In the genomic region with DNA sequence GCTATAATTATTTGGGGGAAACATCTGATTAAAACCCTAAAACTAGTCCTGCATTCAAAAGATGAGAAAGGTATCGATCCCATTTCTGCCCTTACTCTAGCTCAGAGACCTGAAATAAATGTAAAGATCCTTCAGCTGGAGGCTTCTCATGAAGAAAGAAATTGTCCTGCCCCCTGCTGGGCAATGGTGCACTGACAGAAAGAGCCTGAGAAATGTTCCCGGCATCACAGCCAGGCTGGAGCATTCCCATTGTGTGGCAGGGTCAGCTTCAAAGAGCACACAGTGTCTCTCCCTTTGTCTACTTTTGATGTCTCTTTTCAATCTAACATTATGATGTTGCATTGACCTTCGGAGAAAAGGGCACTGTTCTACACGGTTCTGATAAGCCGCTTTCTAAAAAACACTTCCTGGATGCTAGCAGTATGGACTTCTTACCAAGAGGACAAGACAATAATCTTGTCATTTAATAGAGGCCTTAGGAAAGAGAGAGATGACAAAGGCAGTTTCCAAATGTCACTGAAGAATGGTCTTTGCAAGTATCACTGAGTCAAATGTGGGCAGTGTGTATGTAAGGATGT, we compare ENCODE assay signal across 8 cellular contexts.
DNase-seq lines count a peak whose midpoint lies in the region; ATAC-seq and TF ChIP-seq lines count a peak whose summit lies in the region.

No MANE protein-coding gene starts in this region.

- H3K9me3 ChIP-seq in hepatocyte (ENCODE audit: low read depth) (no peaks in the 10 kb centered on the region), spleen (no peaks in the 10 kb centered on the region)

- H3K4me1 ChIP-seq in hepatocyte (ENCODE audit: insufficient read depth) (no peaks in the 10 kb centered on the region), spleen (peaks cover 0 to 6% (median 0%) of the 10 kb centered on the region in 6 donors)

- H3K9me2 ChIP-seq in hepatocyte (replicated peaks; ENCODE audit: insufficient read depth): no peaks in the 10 kb centered on the region

- 55% methylated on average over 5 of the region's 5 CpGs for WGBS in hepatocyte (ENCODE audit: low lambda C conversion rate, missing lambda C conversion rate)
- WGBS in spleen, 5 donors: 61 to 67% (median 65%) methylated on average over 5 of the region's 5 CpGs

- no peaks in the 10 kb centered on the region for H3K36me3 ChIP-seq in hepatocyte (replicated peaks; ENCODE audit: insufficient read depth, low read depth)
- H3K36me3 ChIP-seq in spleen: no peaks in the 10 kb centered on the region

- no peaks in the 10 kb centered on the region for H3K27me3 ChIP-seq in hepatocyte
- H3K27me3 ChIP-seq in spleen (replicated peaks in 1 of 7): no peaks in the 10 kb centered on the region

- H3K79me2 ChIP-seq in hepatocyte: peaks cover 55% of the 10 kb centered on the region

- intact Hi-C loops in spleen (cut with DNase I; ENCODE audit: low total_unique reads): no loop called here

- H3K27ac ChIP-seq in hepatocyte (no peak overlapping the region), spleen (no peak overlapping the region)

- ATAC-seq in HG03432 (IDR thresholded peaks at IDR 0.05; ENCODE audit: unreplicated experiment) (peak; percentile 56), HG03280 (IDR thresholded peaks at IDR 0.05; ENCODE audit: unreplicated experiment) (no peak)

- peak; percentile 1 for DNase-seq in NCI-H2171 treated with DMSO at 0.1 percent for 48 hours (lab: John Stamatoyannopoulos, UW)
- no peak for DNase-seq in NCI-H2171 (lab: John Stamatoyannopoulos, UW)
- peak; percentile 27 for DNase-seq in amniotic epithelial cell (ENCODE audit: low read depth)
- DNase-seq in hepatocyte (ENCODE audit: low spot score): peak; percentile 63
- DNase-seq in spleen: no peak
- DNase-seq in foreskin melanocyte: no peak

- H3K4me2 ChIP-seq in hepatocyte: no peak overlapping the region

- TF ChIP-seq CTCF in hepatocyte (IDR thresholded peaks at IDR 0.05; ENCODE audit: poor library complexity): peak; percentile 65
- peak in 8 of 11 experiments; percentile 19 to 67 (median 50) for TF ChIP-seq CTCF in spleen (IDR thresholded peaks at IDR 0.05 in 8 of 11, conservative IDR thresholded peaks at IDR 0.05 in 3 of 11)

- no peak overlapping the region for H2AFZ ChIP-seq in hepatocyte

- no peak for TF ChIP-seq POLR2A in spleen (IDR thresholded peaks at IDR 0.05)

- H4K20me1 ChIP-seq in hepatocyte (ENCODE audit: insufficient read depth, poor library complexity, severe bottlenecking): peaks cover 4% of the 10 kb centered on the region

- no peak overlapping the region for H3K4me3 ChIP-seq in hepatocyte
- H3K4me3 ChIP-seq in spleen: no peak overlapping the region

Comparison
In these comparisons a context has a peak if more than half of its experiments do, and no peak if none do; other contexts are left out.
1. DNase-seq: peak in NCI-H2171 treated with DMSO at 0.1 percent for 48 hours (single experiment), amniotic epithelial cell (single experiment) and hepatocyte (single experiment); none in NCI-H2171 (single experiment), spleen (single experiment) and foreskin melanocyte (single experiment).